ENCODE assay signal across 25 cellular contexts in genomic region chr6:132058975-132059374, GRCh38.
A peak's percentile ranks its signal among the peaks of the same experiment; 100 is the strongest.
DNase-seq lines count a peak whose midpoint lies in the region; TF ChIP-seq lines count a peak whose summit lies in the region.
"Had no signal": no experiment of that assay in that cellular context is flagged by ENCODE, and none has a peak within 500 bp of the region (broad histone marks: within the 10 kb centered on the region; RNA-seq: fewer than 3 reads in every experiment).

No MANE protein-coding gene starts in this region.

- H3K79me2 ChIP-seq in smooth muscle cell (ENCODE audit: low read depth): no peaks in the 10 kb centered on the region

- peak; percentile 9 for DNase-seq in NCI-H146 (lab: John Stamatoyannopoulos, UW)
- no peak for DNase-seq in NCI-H146 treated with DMSO at 0.1 percent for 48 hours (lab: John Stamatoyannopoulos, UW; ENCODE audit: unreplicated experiment)
- DNase-seq in amniotic epithelial cell (ENCODE audit: low read depth): peak; percentile 30
- DNase-seq in iris pigment epithelial cell (ENCODE audit: low read depth): peak; percentile 50
- no peak for DNase-seq in smooth muscle cell (lab: John Stamatoyannopoulos, UW; ENCODE audit: unreplicated experiment)
- DNase-seq in NCI-H2171 treated with DMSO at 0.1 percent for 48 hours (lab: John Stamatoyannopoulos, UW): no peak
- DNase-seq in T-helper 1 cell: no peak
- DNase-seq in HPDE6-E6E7 (ENCODE audit: extremely low spot score): no peak
- DNase-seq: BE2C; Caco-2; CD4-positive, alpha-beta T cell; GF-D8; HFFc6; Kasumi-1; NCI-H1105; NCI-H1694 treated with DMSO at 0.1 percent for 48 hours; NCI-H2107; NCI-H2227 treated with DMSO at 0.1 percent for 48 hours; NCI-H524; PC-3; RPMI8226; SHP77 treated with DMSO at 0.1 percent for 48 hours had no signal

- H3K27me3 ChIP-seq in smooth muscle cell (ENCODE audit: low read depth): no peaks in the 10 kb centered on the region
- H3K27me3 ChIP-seq: BE2C had no signal

- no peaks in the 10 kb centered on the region for H3K36me3 ChIP-seq in smooth muscle cell (ENCODE audit: low read depth)
- H3K36me3 ChIP-seq: BE2C had no signal

- no peaks in the 10 kb centered on the region for H3K9me3 ChIP-seq in smooth muscle cell (replicated peaks; ENCODE audit: low read depth)
- H3K9me3 ChIP-seq: BE2C, Caco-2 had no signal

- no peaks in the 10 kb centered on the region for H4K20me1 ChIP-seq in smooth muscle cell (ENCODE audit: low read depth)

- no peak overlapping the region for H3K9ac ChIP-seq in smooth muscle cell (ENCODE audit: low read depth)

- H3K4me1 ChIP-seq in smooth muscle cell (ENCODE audit: low read depth): peaks cover 16% of the 10 kb centered on the region
- H3K4me1 ChIP-seq: BE2C had no signal

- H3F3A ChIP-seq in smooth muscle cell (ENCODE audit: low read depth): peaks cover 14% of the 10 kb centered on the region

- H3K4me3 ChIP-seq in smooth muscle cell: no peak overlapping the region
- H3K4me3 ChIP-seq: GM12878 had no signal

- 13% methylated on average over 2 of the region's 2 CpGs for WGBS in smooth muscle cell (ENCODE audit: low lambda C conversion rate)

- H2AFZ ChIP-seq in smooth muscle cell (ENCODE audit: low read depth): no peak overlapping the region

- no peak for TF ChIP-seq CTCF in smooth muscle cell (IDR thresholded peaks at IDR 0.05; ENCODE audit: borderline replicate concordance, insufficient read depth, poor library complexity, severe bottlenecking)

- H3K27ac ChIP-seq in smooth muscle cell (ENCODE audit: low read depth): peak overlapping the region; percentile 70
- H3K27ac ChIP-seq: 22Rv1, HL-60 had no signal

- peak overlapping the region; percentile 35 for H3K4me2 ChIP-seq in smooth muscle cell

Comparison
In these comparisons a context has a peak if more than half of its experiments do, and no peak if none do; other contexts are left out.
1. DNase-seq: peak in NCI-H146 (single experiment), amniotic epithelial cell (single experiment) and iris pigment epithelial cell (single experiment); none in NCI-H146 treated with DMSO at 0.1 percent for 48 hours (single experiment), smooth muscle cell (single experiment), NCI-H2171 treated with DMSO at 0.1 percent for 48 hours (single experiment), T-helper 1 cell (0 of 5) and HPDE6-E6E7 (single experiment).